Comparison of ENCODE assay signal across 9 cellular contexts in genomic region chr15:91867581-91868026, GRCh38. TPM values are rescaled to one million over a fixed set of nuclear protein-coding genes. Genes with fewer than 3 reads are reported as not detected.
A peak's percentile ranks its signal among the peaks of the same experiment; 100 is the strongest.
DNase-seq lines count a peak whose midpoint lies in the region; FAIRE-seq and TF ChIP-seq lines count a peak whose summit lies in the region.
"Had no signal": no experiment of that assay in that cellular context is flagged by ENCODE, and none has a peak within 500 bp of the region (broad histone marks: within the 10 kb centered on the region; RNA-seq: fewer than 3 reads in every experiment).

No MANE protein-coding gene starts in this region.

- peaks cover 7% of the 10 kb centered on the region for H3K27me3 Mint-ChIP-seq in activated T-helper 1 cell treated with anti-CD3 and anti-CD28 coated beads, Interleukin-12 subunit alpha, Interleukin-12 subunit beta, Interleukin-2, Interleukin-4 antibody, amounts not matched to agents 30 ng/mL and 10 ng/mL and 1 ng/mL, durations not matched to agents 14 hours and 24 hours and 36 hours (ENCODE audit: insufficient read depth)

- peak overlapping the region; percentile 88 for H3K4me2 ChIP-seq in keratinocyte (ENCODE audit: control insufficient read depth, extremely low read depth, insufficient read depth, low read depth, low read length)

- no peaks in the 10 kb centered on the region for H3K9me3 Mint-ChIP-seq in activated T-helper 1 cell treated with anti-CD3 and anti-CD28 coated beads, Interleukin-12 subunit alpha, Interleukin-12 subunit beta, Interleukin-2, Interleukin-4 antibody, amounts not matched to agents 30 ng/mL and 10 ng/mL and 1 ng/mL, durations not matched to agents 14 hours and 24 hours and 36 hours

- peaks cover 10% of the 10 kb centered on the region for H3K36me3 Mint-ChIP-seq in activated T-helper 1 cell treated with anti-CD3 and anti-CD28 coated beads, Interleukin-12 subunit alpha, Interleukin-12 subunit beta, Interleukin-2, Interleukin-4 antibody, amounts not matched to agents 30 ng/mL and 10 ng/mL and 1 ng/mL, durations not matched to agents 14 hours and 24 hours and 36 hours (ENCODE audit: low read depth)

- H3K4me1 ChIP-seq in keratinocyte (ENCODE audit: control insufficient read depth, extremely low read depth, insufficient read depth, low read length) (peaks cover 57% of the 10 kb centered on the region), suprapubic skin (peaks cover 72% of the 10 kb centered on the region)

- peak; percentile 93 for FAIRE-seq in keratinocyte (lab: Jason Lieb, UNC)

- WGBS in suprapubic skin: 36% methylated on average over 8 of the region's 8 CpGs

- H3K36me3 ChIP-seq in keratinocyte (ENCODE audit: control insufficient read depth in 2 of 2, extremely low read depth in 1 of 2, insufficient read depth in 2 of 2, low read length in 2 of 2) (no peaks in the 10 kb centered on the region), suprapubic skin (no peaks in the 10 kb centered on the region)

- H3K27ac Mint-ChIP-seq in activated T-helper 1 cell treated with anti-CD3 and anti-CD28 coated beads, Interleukin-12 subunit alpha, Interleukin-12 subunit beta, Interleukin-2, Interleukin-4 antibody, amounts not matched to agents 30 ng/mL and 10 ng/mL and 1 ng/mL, durations not matched to agents 14 hours and 24 hours and 36 hours: no peak overlapping the region

- H3K9me1 ChIP-seq in keratinocyte (ENCODE audit: control insufficient read depth, extremely low read depth, insufficient read depth, low read length): peaks cover 6% of the 10 kb centered on the region

- H3K4me3 ChIP-seq in keratinocyte (ENCODE audit: control insufficient read depth in 2 of 3, extremely low read depth in 1 of 3, insufficient read depth in 2 of 3, low read depth in 1 of 3, low read length in 3 of 3) (peak overlapping the region in 2 of 3 experiments; percentile 29 to 37), suprapubic skin (peak overlapping the region; percentile 20)

- H3K27ac ChIP-seq in keratinocyte (ENCODE audit: control insufficient read depth, insufficient read depth, low read length): peak overlapping the region; percentile 97
- H3K27ac ChIP-seq in suprapubic skin: peak overlapping the region; percentile 88
- H3K27ac ChIP-seq: 22Rv1 had no signal

- H3K27me3 ChIP-seq in keratinocyte (ENCODE audit: control insufficient read depth, extremely low read depth, insufficient read depth, low read length): no peaks in the 10 kb centered on the region
- no peaks in the 10 kb centered on the region for H3K27me3 ChIP-seq in suprapubic skin

- no peak for TF ChIP-seq POLR2A in suprapubic skin (IDR thresholded peaks at IDR 0.05)

- H2AFZ ChIP-seq in keratinocyte (ENCODE audit: control insufficient read depth, low read length): no peak overlapping the region

- no peaks in the 10 kb centered on the region for H4K20me1 ChIP-seq in keratinocyte (ENCODE audit: control insufficient read depth, extremely low read depth, insufficient read depth, low read length)

- dilution Hi-C loops in keratinocyte (cut with MboI; ENCODE audit: extremely low pct_ligation_motif_present, low sequenced_read_pairs): no loop called here

- H3K9me3 ChIP-seq in keratinocyte (ENCODE audit: control insufficient read depth, low read depth, low read length) (no peaks in the 10 kb centered on the region), suprapubic skin (no peaks in the 10 kb centered on the region)

- DNase-seq in DMS 273 (lab: John Stamatoyannopoulos, UW; ENCODE audit: unreplicated experiment) (peak; percentile 35), DMS 273 treated with DMSO at 0.1 percent for 48 hours (lab: John Stamatoyannopoulos, UW) (no peak), astrocyte of the hippocampus (ENCODE audit: low read depth, low spot score) (peak; percentile 86), keratinocyte (ENCODE audit: low read depth, low spot score) (peak; percentile 91), suprapubic skin (ENCODE audit: low spot score in 2 of 2) (peak in 1 of 2 donors; percentile 86), retina (no peak), NCI-H2081 (lab: John Stamatoyannopoulos, UW) (no peak)
- DNase-seq in activated T-helper 1 cell treated with anti-CD3 and anti-CD28 coated beads, Interleukin-12 subunit alpha, Interleukin-12 subunit beta, Interleukin-2, Interleukin-4 antibody, amounts not matched to agents 30 ng/mL and 10 ng/mL and 1 ng/mL, durations not matched to agents 14 hours and 24 hours and 36 hours (ENCODE audit: low spot score): no peak

- H3K4me1 Mint-ChIP-seq in activated T-helper 1 cell treated with anti-CD3 and anti-CD28 coated beads, Interleukin-12 subunit alpha, Interleukin-12 subunit beta, Interleukin-2, Interleukin-4 antibody, amounts not matched to agents 30 ng/mL and 10 ng/mL and 1 ng/mL, durations not matched to agents 14 hours and 24 hours and 36 hours (ENCODE audit: low read depth): peaks cover 62% of the 10 kb centered on the region

- peak overlapping the region; percentile 83 for H3K9ac ChIP-seq in keratinocyte (ENCODE audit: control insufficient read depth, extremely low read depth, insufficient read depth, low read length)

- H3K4me3 Mint-ChIP-seq in activated T-helper 1 cell treated with anti-CD3 and anti-CD28 coated beads, Interleukin-12 subunit alpha, Interleukin-12 subunit beta, Interleukin-2, Interleukin-4 antibody, amounts not matched to agents 30 ng/mL and 10 ng/mL and 1 ng/mL, durations not matched to agents 14 hours and 24 hours and 36 hours: no peak overlapping the region

- peaks cover 41% of the 10 kb centered on the region for H3K79me2 ChIP-seq in keratinocyte (ENCODE audit: control insufficient read depth, insufficient read depth, low read length)

- intact Hi-C loops in activated T-helper 1 cell treated with anti-CD3 and anti-CD28 coated beads, Interleukin-12 subunit alpha, Interleukin-12 subunit beta, Interleukin-2, Interleukin-4 antibody, amounts not matched to agents 30 ng/mL and 10 ng/mL and 1 ng/mL, durations not matched to agents 14 hours and 24 hours and 36 hours (cut with micrococcal nuclease): no loop called here

- TF ChIP-seq EP300 in suprapubic skin (IDR thresholded peaks at IDR 0.05): no peak

- no peak for TF ChIP-seq CTCF in keratinocyte (optimal IDR thresholded peaks at IDR 0.05 in 1 of 3, IDR thresholded peaks at IDR 0.05 in 1 of 3, conservative IDR thresholded peaks at IDR 0.05 in 1 of 3; ENCODE audit: extremely low read depth in 1 of 3, insufficient read depth in 2 of 3, low read length in 3 of 3)
- no peak for TF ChIP-seq CTCF in suprapubic skin (IDR thresholded peaks at IDR 0.05)

RNA-seq across cellular contexts. Expression of gene SLCO3A1, which starts 14.1 kb away (rescaled TPM):
- polyA plus RNA-seq in keratinocyte: 21.3 to 31.7 TPM (median 21.6 TPM) in 3 replicates
- polyA plus RNA-seq in keratinocyte (2011; ENCODE audit: low read depth): 37.9 TPM
- polyA plus RNA-seq in keratinocyte (2011; cell fraction: cytosol; rRNA removed): 18.2 and 24.9 TPM in 2 replicates
- polyA plus RNA-seq in keratinocyte (2011; cell fraction: nucleus; rRNA removed): 49.2 and 56.1 TPM in 2 replicates
- polyA plus RNA-seq in keratinocyte (2012; ENCODE audit: low replicate concordance): 24.4 and 26.0 TPM in 2 replicates
- polyA minus RNA-seq in keratinocyte: 60.3 to 98.2 TPM (median 80.2 TPM) in 3 replicates
- polyA minus RNA-seq in keratinocyte (2011; cell fraction: cytosol; rRNA and poly(A)+ RNA removed): 24.7 TPM
- polyA minus RNA-seq in keratinocyte (2011; cell fraction: nucleus; rRNA and poly(A)+ RNA removed): 51.4 and 62.5 TPM in 2 replicates
- 100 to 1,000 TPM in 1 of 4 donors, 10 to 100 TPM in 3; 29.0 to 131 (median 44.6) TPM for total RNA-seq in suprapubic skin
- total RNA-seq in activated T-helper 1 cell treated with anti-CD3 and anti-CD28 coated beads, Interleukin-12 subunit alpha, Interleukin-12 subunit beta, Interleukin-2, Interleukin-4 antibody, amounts not matched to agents 30 ng/mL and 10 ng/mL and 1 ng/mL, durations not matched to agents 14 hours and 24 hours and 36 hours: 18.2 and 20.0 TPM in 2 replicates

Comparison
In these comparisons a context has a peak if more than half of its experiments do, and no peak if none do; other contexts are left out.
1. DNase-seq: peak in DMS 273 (single experiment), astrocyte of the hippocampus (single experiment) and keratinocyte (single experiment); none in DMS 273 treated with DMSO at 0.1 percent for 48 hours (single experiment), retina (single experiment), activated T-helper 1 cell treated with anti-CD3 and anti-CD28 coated beads, Interleukin-12 subunit alpha, Interleukin-12 subunit beta, Interleukin-2, Interleukin-4 antibody, amounts not matched to agents 30 ng/mL and 10 ng/mL and 1 ng/mL, durations not matched to agents 14 hours and 24 hours and 36 hours (single experiment) and NCI-H2081 (0 of 2).